In the genomic region with DNA sequence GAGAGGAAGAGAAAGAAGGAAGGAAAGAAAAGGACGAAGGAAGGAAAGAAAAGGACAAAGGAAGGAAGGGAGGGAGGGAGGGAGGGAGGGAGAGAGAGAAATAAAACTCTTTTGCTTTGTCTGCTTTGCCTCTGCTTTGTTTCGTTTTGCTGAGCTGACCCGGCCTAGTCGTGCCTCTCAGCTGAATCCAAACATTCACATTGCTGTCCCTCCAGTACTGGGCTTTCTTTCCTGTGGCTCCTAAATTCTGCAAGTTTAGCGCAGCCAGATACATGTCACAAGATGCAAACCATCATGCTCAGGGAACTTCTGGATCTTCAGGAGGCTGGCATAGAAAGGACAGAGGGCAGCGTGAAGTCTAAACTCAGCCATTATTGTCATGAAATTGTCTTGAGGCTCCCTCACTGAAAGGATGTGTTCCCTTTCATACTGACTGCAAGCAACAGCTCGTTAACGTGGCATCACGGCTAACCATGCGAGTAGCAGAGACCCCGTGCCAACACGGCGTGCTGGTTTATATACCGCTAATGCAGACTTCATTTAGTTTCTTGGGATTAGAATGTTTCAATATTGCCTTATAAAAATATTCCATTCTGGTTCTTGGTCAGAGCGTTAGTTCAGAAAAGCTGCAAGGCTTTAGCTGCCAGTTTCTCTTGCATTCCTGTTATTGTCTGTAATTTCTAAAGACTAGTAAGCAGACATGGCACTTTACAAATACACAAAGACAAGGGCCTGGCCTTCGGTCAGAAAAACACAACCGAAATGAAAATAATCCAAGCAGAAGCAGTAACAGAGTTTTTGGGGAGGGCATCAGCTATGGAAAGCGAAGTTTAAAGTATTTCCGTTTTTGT, we compare ENCODE assay signal across 20 cellular contexts.
DNase-seq lines count a peak whose midpoint lies in the region; ATAC-seq and TF ChIP-seq lines count a peak whose summit lies in the region.
"Had no signal": no experiment of that assay in that cellular context is flagged by ENCODE, and none has a peak within 500 bp of the region (broad histone marks: within the 10 kb centered on the region; RNA-seq: fewer than 3 reads in every experiment).

No MANE protein-coding gene starts in this region.

- no peak for DNase-seq in GM23338 (ENCODE audit: low spot score)
- no peak for DNase-seq in suprapubic skin (ENCODE audit: low spot score in 2 of 2)
- no peak for DNase-seq in cardiac septum (ENCODE audit: low spot score)
- DNase-seq in transverse colon, result no peak
- no peak for DNase-seq in NOMO-1 treated with DMSO at 0.1 percent for 48 hours (lab: John Stamatoyannopoulos, UW; ENCODE audit: unreplicated experiment)
- DNase-seq: activated naive CD4-positive, alpha-beta T cell treated with anti-CD3 and anti-CD28 coated beads, Interleukin-2, amount 10 ng/mL, durations not matched to agents 7 days and 5 days; BE2C; dorsolateral prefrontal cortex; esophagus squamous epithelium; GOT3; hippocampal formation; KG1; kidney glomerular epithelial cell; NCI-H1105 treated with DMSO at 0.1 percent for 48 hours; NCI-H69; stomach had no signal

- H3K4me3 Mint-ChIP-seq in GM23338 (peak overlapping the region; percentile 43; the same call in 1 of the 3 replicates), brain (peak overlapping the region; percentile 14 to 80 (median 43))
- H3K4me3 Mint-ChIP-seq: activated naive CD4-positive, alpha-beta T cell treated with anti-CD3 and anti-CD28 coated beads, Interleukin-2, amount 10 ng/mL, durations not matched to agents 7 days and 5 days had no signal

- H3K36me3 ChIP-seq in GM23338 (ENCODE audit: insufficient read depth) (no peaks in the 10 kb centered on the region), suprapubic skin (no peaks in the 10 kb centered on the region), transverse colon (no peaks in the 10 kb centered on the region)
- H3K36me3 ChIP-seq: BE2C, esophagus squamous epithelium, right atrium auricular region, stomach had no signal

- TF ChIP-seq CTCF in GM23338 (conservative IDR thresholded peaks at IDR 0.05; ENCODE audit: low read depth in 2 of 2), result no peak
- TF ChIP-seq CTCF in brain (conservative IDR thresholded peaks at IDR 0.05), result no peak
- TF ChIP-seq CTCF in suprapubic skin (IDR thresholded peaks at IDR 0.05), result no peak
- no peak for TF ChIP-seq CTCF in transverse colon (IDR thresholded peaks at IDR 0.05)

- 0 out of 2 replicates have a peak, but pooled peaks cover 4% of the 10 kb centered on the region for H4K20me1 ChIP-seq in GM23338 (replicated peaks; ENCODE audit: insufficient read depth)

- TF ChIP-seq EP300 in suprapubic skin (IDR thresholded peaks at IDR 0.05) (no peak), transverse colon (IDR thresholded peaks at IDR 0.05; ENCODE audit: low read depth) (no peak)

- H3K9me2 ChIP-seq in GM23338 (ENCODE audit: insufficient read depth), result peaks cover 6% of the 10 kb centered on the region; the same call in 1 of the 2 replicates

- 66% methylated on average over 19 of the region's 19 CpGs for WGBS in suprapubic skin
- WGBS in transverse colon (ENCODE audit: low coverage in 1 of 2), 2 donors, result 55 to 68% methylated on average over 15 to 19 of the region's 19 CpGs

- in situ Hi-C loops in transverse colon (cut with MboI; ENCODE audit: low pct_ligation_motif_present in 1 of 4, low pct_unique_long_range_greater_than_20kb in 1 of 4, low sequenced_read_pairs in 3 of 4), result no loop called here

- peak; percentile 55 for ATAC-seq in GM23338
- no peak for ATAC-seq in GM21381 (IDR thresholded peaks at IDR 0.05; ENCODE audit: unreplicated experiment)

- H3K4me1 ChIP-seq in GM23338 (ENCODE audit: insufficient read depth), result peaks cover 20% of the 10 kb centered on the region
- H3K4me1 ChIP-seq in suprapubic skin, result peaks cover 18% of the 10 kb centered on the region
- no peaks in the 10 kb centered on the region for H3K4me1 ChIP-seq in transverse colon
- H3K4me1 ChIP-seq: BE2C, right atrium auricular region, stomach had no signal

- H3K4me3 ChIP-seq in GM23338 (0 out of 2 replicates have a peak overlapping the region, but pooled peaks have one; percentile 14), iPS-18c (ENCODE audit: insufficient read depth, low read depth, low read length) (peak overlapping the region; percentile 9; the same call in 1 of the 2 replicates), suprapubic skin (no peak overlapping the region), transverse colon (peak overlapping the region in 1 of 4 donors; percentile 9)
- H3K4me3 ChIP-seq: right atrium auricular region, stomach had no signal

- H3F3A ChIP-seq in GM23338 (replicated peaks; ENCODE audit: low read depth), result no peaks in the 10 kb centered on the region

- intact Hi-C loops in cardiac septum (cut with DNase I), result no loop called here
- intact Hi-C loops in transverse colon (cut with DNase I; ENCODE audit: low total_unique reads), result no loop called here

- no peak overlapping the region for H3K27ac ChIP-seq in GM23338 (ENCODE audit: low read depth)
- H3K27ac ChIP-seq in suprapubic skin, result peak overlapping the region; percentile 43
- peak overlapping the region in 1 of 4 donors; percentile 26 for H3K27ac ChIP-seq in transverse colon
- H3K27ac ChIP-seq: right atrium auricular region, stomach had no signal

- H2AFZ ChIP-seq in GM23338, result peak overlapping the region; percentile 96

- H3K27ac Mint-ChIP-seq in GM23338, result no peak overlapping the region
- peak overlapping the region in 4 of 5 experiments; percentile 0 to 87 (median 42) for H3K27ac Mint-ChIP-seq in brain
- H3K27ac Mint-ChIP-seq: activated naive CD4-positive, alpha-beta T cell treated with anti-CD3 and anti-CD28 coated beads, Interleukin-2, amount 10 ng/mL, durations not matched to agents 7 days and 5 days had no signal

- H3K36me3 Mint-ChIP-seq in GM23338 (ENCODE audit: low read depth) (no peaks in the 10 kb centered on the region), brain (no peaks in the 10 kb centered on the region)
- H3K36me3 Mint-ChIP-seq: activated naive CD4-positive, alpha-beta T cell treated with anti-CD3 and anti-CD28 coated beads, Interleukin-2, amount 10 ng/mL, durations not matched to agents 7 days and 5 days had no signal

- TF ChIP-seq POLR2A in suprapubic skin (IDR thresholded peaks at IDR 0.05), result no peak
- TF ChIP-seq POLR2A in transverse colon (IDR thresholded peaks at IDR 0.05), result no peak

- H3K4me1 Mint-ChIP-seq in GM23338, result peaks cover 16% of the 10 kb centered on the region
- H3K4me1 Mint-ChIP-seq in brain, result peaks cover 30% of the 10 kb centered on the region
- H3K4me1 Mint-ChIP-seq: activated naive CD4-positive, alpha-beta T cell treated with anti-CD3 and anti-CD28 coated beads, Interleukin-2, amount 10 ng/mL, durations not matched to agents 7 days and 5 days had no signal

- H3K9me3 Mint-ChIP-seq in GM23338 (no peaks in the 10 kb centered on the region), brain (peaks cover 0 to 4% (median 0%) of the 10 kb centered on the region in 5 experiments)
- H3K9me3 Mint-ChIP-seq: activated naive CD4-positive, alpha-beta T cell treated with anti-CD3 and anti-CD28 coated beads, Interleukin-2, amount 10 ng/mL, durations not matched to agents 7 days and 5 days had no signal

- peak overlapping the region; percentile 63; the same call in 1 of the 2 replicates for H3K4me2 ChIP-seq in GM23338

- peaks cover 2% of the 10 kb centered on the region for H3K9me3 ChIP-seq in iPS-18c (ENCODE audit: control insufficient read depth, insufficient read depth, low read length)
- H3K9me3 ChIP-seq in suprapubic skin, result no peaks in the 10 kb centered on the region
- no peaks in the 10 kb centered on the region for H3K9me3 ChIP-seq in transverse colon
- H3K9me3 ChIP-seq: BE2C, esophagus squamous epithelium, right atrium auricular region, stomach had no signal

- H3K27me3 ChIP-seq in GM23338 (ENCODE audit: insufficient read depth) (no peaks in the 10 kb centered on the region), suprapubic skin (no peaks in the 10 kb centered on the region), transverse colon (peaks cover 57% of the 10 kb centered on the region)
- H3K27me3 ChIP-seq: esophagus squamous epithelium, right atrium auricular region had no signal

- no peaks in the 10 kb centered on the region for H3K79me2 ChIP-seq in GM23338 (replicated peaks; ENCODE audit: insufficient read depth)

- H3K27me3 Mint-ChIP-seq in GM23338 (ENCODE audit: insufficient read depth, low read depth, poor library complexity), result peaks cover 14% of the 10 kb centered on the region
- H3K27me3 Mint-ChIP-seq in brain, result peaks cover 48% of the 10 kb centered on the region

TF ChIP-seq in GM23338, 12 proteins besides CTCF, POLR2A, EP300 and RAD21 (continues in another document):
- no peak for TF ChIP-seq POLR2AphosphoS5 (IDR thresholded peaks at IDR 0.05; ENCODE audit: low read depth)
- TF ChIP-seq JUNB (IDR thresholded peaks at IDR 0.05; ENCODE audit: unreplicated experiment), result no peak
- TF ChIP-seq CREB1 (CRISPR knock-in tag; IDR thresholded peaks at IDR 0.05; ENCODE audit: low read depth), result no peak
- no peak for TF ChIP-seq EZH2 (IDR thresholded peaks at IDR 0.05; ENCODE audit: low read depth, unreplicated experiment)
- no peak for TF ChIP-seq ZNF114 (CRISPR knock-in tag; IDR thresholded peaks at IDR 0.05)
- TF ChIP-seq STAT1 (IDR thresholded peaks at IDR 0.05; ENCODE audit: unreplicated experiment), result no peak
- TF ChIP-seq, protein P1, sequence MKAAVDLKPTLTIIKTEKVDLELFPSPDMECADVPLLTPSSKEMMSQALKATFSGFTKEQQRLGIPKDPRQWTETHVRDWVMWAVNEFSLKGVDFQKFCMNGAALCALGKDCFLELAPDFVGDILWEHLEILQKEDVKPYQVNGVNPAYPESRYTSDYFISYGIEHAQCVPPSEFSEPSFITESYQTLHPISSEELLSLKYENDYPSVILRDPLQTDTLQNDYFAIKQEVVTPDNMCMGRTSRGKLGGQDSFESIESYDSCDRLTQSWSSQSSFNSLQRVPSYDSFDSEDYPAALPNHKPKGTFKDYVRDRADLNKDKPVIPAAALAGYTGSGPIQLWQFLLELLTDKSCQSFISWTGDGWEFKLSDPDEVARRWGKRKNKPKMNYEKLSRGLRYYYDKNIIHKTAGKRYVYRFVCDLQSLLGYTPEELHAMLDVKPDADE (IDR thresholded peaks at IDR 0.05), result no peak
- no peak for TF ChIP-seq ZNF331 (CRISPR knock-in tag; IDR thresholded peaks at IDR 0.05; ENCODE audit: low read depth)
